ENCODE assay signal across 15 cellular contexts in genomic region chr12:82695531-82695930, GRCh38.
"Had no signal": no experiment of that assay in that cellular context is flagged by ENCODE, and none has a peak within 500 bp of the region (broad histone marks: within the 10 kb centered on the region; RNA-seq: fewer than 3 reads in every experiment).

No MANE protein-coding gene starts in this region.

- H3K36me3 ChIP-seq: heart left ventricle, right lobe of liver, thoracic aorta had no signal

- H3K4me1 ChIP-seq: heart left ventricle, psoas muscle had no signal

- H3K27me3 ChIP-seq: heart left ventricle, right lobe of liver, transverse colon had no signal

- ATAC-seq: heart left ventricle; psoas muscle; stimulated activated naive B cell treated with anti-CD40 and anti-IgM and Interleukin-4, amounts not matched to agents 10 μg/mL and 1 μg/mL and 100 μg/mL, for 72 hours; stimulated activated naive CD8-positive, alpha-beta T cell treated with anti-CD3 and anti-CD28 coated beads, Interleukin-15, amount 100 ng/mL, for 72 hours had no signal

- DNase-seq: effector CD4-positive, alpha-beta T cell; heart left ventricle; hippocampal formation; naive B cell; psoas muscle; retina; right lobe of liver; stimulated activated CD4-positive, alpha-beta T cell treated with anti-CD3 and anti-CD28 coated beads, Interleukin-2, amount 100 ng/mL, for 24 hours; stimulated activated CD4-positive, alpha-beta T cell treated with anti-CD3 and anti-CD28 coated beads, Interleukin-4, amount 100 ng/mL, for 4 hours; stimulated activated naive B cell treated with anti-CD40 and anti-IgM and Interleukin-4, amounts not matched to agents 10 μg/mL and 1 μg/mL and 100 μg/mL, for 72 hours; stimulated activated naive CD8-positive, alpha-beta T cell treated with anti-CD3 and anti-CD28 coated beads, Interleukin-15, amount 100 ng/mL, for 72 hours; transverse colon had no signal

- H3K9me3 ChIP-seq: heart left ventricle, psoas muscle, right lobe of liver, thoracic aorta, transverse colon had no signal

- H3K4me3 ChIP-seq: coronary artery, heart left ventricle, psoas muscle, right lobe of liver, skin epidermis, thoracic aorta, transverse colon had no signal

- H3K27ac ChIP-seq: coronary artery, heart left ventricle, psoas muscle, right lobe of liver, skin epidermis, thoracic aorta, transverse colon had no signal
